12 cellular contexts compared by ENCODE assay signal in genomic region chr4:86965019-86965976, GRCh38. TPM values are rescaled to one million over a fixed set of nuclear protein-coding genes. Genes with fewer than 3 reads are reported as not detected.
DNase-seq lines count a peak whose midpoint lies in the region; ATAC-seq and TF ChIP-seq lines count a peak whose summit lies in the region.
"Had no signal": no experiment of that assay in that cellular context is flagged by ENCODE, and none has a peak within 500 bp of the region (broad histone marks: within the 10 kb centered on the region; RNA-seq: fewer than 3 reads in every experiment).

No MANE protein-coding gene starts in this region.

- H3K9me3 Mint-ChIP-seq in HFFc6, result no peaks in the 10 kb centered on the region
- H3K9me3 Mint-ChIP-seq in CD14-positive monocyte, result no peaks in the 10 kb centered on the region
- H3K9me3 Mint-ChIP-seq: activated naive CD4-positive, alpha-beta T cell treated with anti-CD3 and anti-CD28 coated beads for 36 hours had no signal

- intact Hi-C loops in CD14-positive monocyte (cut with micrococcal nuclease), result no loop called here

- H3K27me3 Mint-ChIP-seq in HFFc6 (ENCODE audit: insufficient read depth) (no peaks in the 10 kb centered on the region), CD14-positive monocyte (ENCODE audit: low read depth in 3 of 3) (no peaks in the 10 kb centered on the region)

- H3K4me1 Mint-ChIP-seq in HFFc6 (ENCODE audit: low read depth), result peaks cover 32% of the 10 kb centered on the region
- H3K4me1 Mint-ChIP-seq in CD14-positive monocyte, result peaks cover 19% of the 10 kb centered on the region

- TF ChIP-seq CTCF in HFFc6 (IDR thresholded peaks at IDR 0.05) (no peak), CD14-positive monocyte (IDR thresholded peaks at IDR 0.05) (no peak)

- H3K36me3 Mint-ChIP-seq in HFFc6 (ENCODE audit: low read depth), result peaks cover 5% of the 10 kb centered on the region; the same call in 1 of the 2 replicates
- peaks cover 3 to 9% of the 10 kb centered on the region in 2 donors for H3K36me3 Mint-ChIP-seq in CD14-positive monocyte

- peak; percentile 50 for ATAC-seq in GM18511 (IDR thresholded peaks at IDR 0.05; ENCODE audit: unreplicated experiment)
- ATAC-seq in GM21528 (IDR thresholded peaks at IDR 0.05; ENCODE audit: low FRiP score, unreplicated experiment), result peak; percentile 47
- peak; percentile 39 for ATAC-seq in HG03159 (IDR thresholded peaks at IDR 0.05; ENCODE audit: unreplicated experiment)
- ATAC-seq in esophagus mucosa, result peak; percentile 65

- H3K4me3 Mint-ChIP-seq in HFFc6, result no peak overlapping the region
- H3K4me3 Mint-ChIP-seq in CD14-positive monocyte, result no peak overlapping the region
- H3K4me3 Mint-ChIP-seq: activated naive CD4-positive, alpha-beta T cell treated with anti-CD3 and anti-CD28 coated beads for 36 hours had no signal

- no peak for DNase-seq in NCI-H1930 (lab: John Stamatoyannopoulos, UW)
- no peak for DNase-seq in NCI-H1436 treated with DMSO at 0.1 percent for 48 hours (lab: John Stamatoyannopoulos, UW)
- no peak for DNase-seq in HFFc6
- no peak for DNase-seq in CD14-positive monocyte (ENCODE audit: low spot score)
- DNase-seq: activated naive CD4-positive, alpha-beta T cell treated with anti-CD3 and anti-CD28 coated beads for 36 hours; IMR-90; stimulated activated CD8-positive, alpha-beta memory T cell treated with anti-CD3 and anti-CD28 coated beads, Interleukin-4, amount 100 ng/mL, for 48 hours; T-helper 9 cell had no signal

- no peak overlapping the region for H3K27ac Mint-ChIP-seq in HFFc6
- H3K27ac Mint-ChIP-seq in CD14-positive monocyte, result peak overlapping the region in 2 of 7 donors; percentile 3 to 27
- H3K27ac Mint-ChIP-seq: activated naive CD4-positive, alpha-beta T cell treated with anti-CD3 and anti-CD28 coated beads for 36 hours had no signal

RNA-seq across cellular contexts. Expression of gene AFF1, which starts 30.5 kb away (rescaled TPM):
- total RNA-seq in esophagus mucosa, result 39.8 TPM
- 10 to 100 TPM; 28.3 to 43.6 (median 32.8) TPM for total RNA-seq in HFFc6 (2021; fragmentation: NEBNext Ultra II Directional; extraction: Animal tissue kit (Norgen Biotek cat#: 25700))
- 10 to 100 TPM in 1 of 2 donors, 1 to 10 TPM in 1; 7.5 to 20.9 TPM for polyA plus RNA-seq in CD14-positive monocyte
